In genomic region chr4:10315638-10316037, GRCh38 we compare ENCODE assay signal across 28 cellular contexts.
"Had no signal": no experiment of that assay in that cellular context is flagged by ENCODE, and none has a peak within 500 bp of the region (broad histone marks: within the 10 kb centered on the region; RNA-seq: fewer than 3 reads in every experiment).

No MANE protein-coding gene starts in this region.

- DNase-seq: colonic mucosa; cortex of kidney; dermis blood vessel endothelial cell; dorsolateral prefrontal cortex; effector CD8-positive, alpha-beta T cell; effector memory CD4-positive, alpha-beta T cell; effector memory CD8-positive, alpha-beta T cell; endodermal cell; erythroblast; esophagus squamous epithelium; foreskin fibroblast; foreskin keratinocyte; foreskin melanocyte; gastrocnemius medialis; glutamatergic neuron; head of caudate nucleus; heart left ventricle; heart right ventricle had no signal

- H3K4me3 ChIP-seq: colonic mucosa, coronary artery, dorsolateral prefrontal cortex, esophagus muscularis mucosa, esophagus squamous epithelium, gastrocnemius medialis, gastroesophageal sphincter, heart left ventricle, heart right ventricle had no signal

- H3K27ac Mint-ChIP-seq: dendritic cell treated with granulocyte-macrophage colony-stimulating factor and Interleukin-4, amounts not matched to agents 40 ng/mL and 50 ng/mL, for 4 days; effector memory CD8-positive, alpha-beta T cell; endodermal cell had no signal

- FAIRE-seq: colon, endometrium, endothelial cell of umbilical vein, frontal cortex had no signal

- ATAC-seq: effector memory CD8-positive, alpha-beta T cell; esophagus mucosa; foreskin keratinocyte; gastrocnemius medialis; gastroesophageal sphincter; heart left ventricle; heart right ventricle had no signal

- H3K27me3 Mint-ChIP-seq: dendritic cell treated with granulocyte-macrophage colony-stimulating factor and Interleukin-4, amounts not matched to agents 40 ng/mL and 50 ng/mL, for 4 days had no signal

- H3K4me1 ChIP-seq: colonic mucosa, esophagus muscularis mucosa, foreskin keratinocyte, gastrocnemius medialis, gastroesophageal sphincter, heart left ventricle, heart right ventricle had no signal

- H3K4me3 Mint-ChIP-seq: dendritic cell treated with granulocyte-macrophage colony-stimulating factor and Interleukin-4, amounts not matched to agents 40 ng/mL and 50 ng/mL, for 4 days; effector memory CD8-positive, alpha-beta T cell; endodermal cell had no signal

- H3K27ac ChIP-seq: colonic mucosa, coronary artery, dorsolateral prefrontal cortex, epithelial cell of prostate, esophagus muscularis mucosa, esophagus squamous epithelium, foreskin keratinocyte, gastrocnemius medialis, gastroesophageal sphincter, heart left ventricle, heart right ventricle had no signal

- H3K9me3 Mint-ChIP-seq: dendritic cell treated with granulocyte-macrophage colony-stimulating factor and Interleukin-4, amounts not matched to agents 40 ng/mL and 50 ng/mL, for 4 days; effector memory CD8-positive, alpha-beta T cell; endodermal cell had no signal

- H3K36me3 ChIP-seq: colonic mucosa, esophagus muscularis mucosa, esophagus squamous epithelium, gastrocnemius medialis, gastroesophageal sphincter, heart left ventricle, heart right ventricle had no signal

- H3K9me3 ChIP-seq: colonic mucosa, esophagus muscularis mucosa, esophagus squamous epithelium, gastrocnemius medialis, gastroesophageal sphincter, heart left ventricle, heart right ventricle had no signal

- H3K27me3 ChIP-seq: colonic mucosa, esophagus muscularis mucosa, foreskin keratinocyte, gastrocnemius medialis, gastroesophageal sphincter, heart left ventricle, heart right ventricle had no signal
